ENCODE assay signal across 1 cellular context in the genomic region with DNA sequence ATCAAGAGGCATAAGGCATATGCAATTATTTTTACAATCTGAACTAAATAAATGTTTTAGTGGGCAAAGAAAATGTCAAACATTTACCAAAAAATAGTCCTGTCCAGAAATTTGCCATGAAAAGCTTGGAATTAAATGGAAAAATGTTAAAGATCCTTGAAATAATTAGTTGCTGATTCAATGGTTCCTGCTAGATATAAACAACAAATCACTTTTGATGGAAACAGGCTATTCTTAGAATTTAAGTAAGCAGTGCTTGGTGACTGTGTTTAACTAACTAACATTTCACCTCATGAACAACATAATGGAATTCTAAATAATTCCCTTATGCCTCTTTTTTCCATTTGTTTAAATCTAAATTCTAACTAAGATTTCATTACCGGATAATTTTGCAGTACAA.
TF ChIP-seq lines count a peak whose summit lies in the region.

No MANE protein-coding gene starts in this region.

TF ChIP-seq in HCT116, 20 proteins besides CTCF, POLR2A, EP300 and RAD21 (continued from another document):
- TF ChIP-seq REST (IDR thresholded peaks at IDR 0.05; ENCODE audit: low read depth), result no peak
- no peak for TF ChIP-seq CBX3 (IDR thresholded peaks at IDR 0.05; ENCODE audit: low read depth)
- no peak for TF ChIP-seq ELF1 (IDR thresholded peaks at IDR 0.05; ENCODE audit: borderline replicate concordance, low read depth)
- TF ChIP-seq SRF (IDR thresholded peaks at IDR 0.05; ENCODE audit: low read depth), result no peak
- TF ChIP-seq TCF7L2 (IDR thresholded peaks at IDR 0.05; ENCODE audit: borderline replicate concordance, extremely low read depth, insufficient read depth, insufficient read length), result no peak
- no peak for TF ChIP-seq SIN3A (IDR thresholded peaks at IDR 0.05; ENCODE audit: low read depth)
- TF ChIP-seq ZNF274 (IDR thresholded peaks at IDR 0.05; ENCODE audit: low read depth, low read length), result no peak
- TF ChIP-seq MAX (IDR thresholded peaks at IDR 0.05), result no peak
- TF ChIP-seq POLR2AphosphoS5 (IDR thresholded peaks at IDR 0.05; ENCODE audit: low read depth, low read length), result no peak
- TF ChIP-seq YY1 (IDR thresholded peaks at IDR 0.05; ENCODE audit: extremely low read depth, insufficient replicate concordance, low read depth, low read length), result no peak
- TF ChIP-seq ZFX (IDR thresholded peaks at IDR 0.05), result no peak
- TF ChIP-seq EZH2phosphoT487 (IDR thresholded peaks at IDR 0.05; ENCODE audit: borderline replicate concordance), result no peak
- no peak for TF ChIP-seq FOSL1 (IDR thresholded peaks at IDR 0.05; ENCODE audit: low read depth)
